Comparison of ENCODE assay signal across 29 cellular contexts in genomic region chr3:96354742-96355141, GRCh38.
DNase-seq lines count a peak whose midpoint lies in the region; ATAC-seq and TF ChIP-seq lines count a peak whose summit lies in the region.
"Had no signal": no experiment of that assay in that cellular context is flagged by ENCODE, and none has a peak within 500 bp of the region (broad histone marks: within the 10 kb centered on the region; RNA-seq: fewer than 3 reads in every experiment).

No MANE protein-coding gene starts in this region.

- H3K4me1 ChIP-seq in psoas muscle = no peaks in the 10 kb centered on the region
- H3K4me1 ChIP-seq: BE2C, vagina had no signal

- H3K9me3 ChIP-seq in psoas muscle = no peaks in the 10 kb centered on the region
- H3K9me3 ChIP-seq: BE2C, vagina had no signal

- no peaks in the 10 kb centered on the region for H3K27me3 ChIP-seq in psoas muscle (ENCODE audit: insufficient read depth in 3 of 3, low read length in 2 of 3)
- H3K27me3 ChIP-seq: BE2C, hepatocyte, vagina had no signal

- H3K27ac Mint-ChIP-seq in stimulated activated memory B cell treated with anti-CD40 and anti-IgM and Interleukin-4, amounts not matched to agents 10 μg/mL and 1 μg/mL and 100 μg/mL, for 72 hours = no peak overlapping the region
- H3K27ac Mint-ChIP-seq: activated naive CD4-positive, alpha-beta T cell treated with anti-CD3 and anti-CD28 coated beads, Interleukin-2, amount 50 U/mL, for 24 hours; naive B cell had no signal

- DNase-seq in HCEC 1CT (peak; percentile 42), RPMI7951 (ENCODE audit: low read depth) (peak; percentile 2), choroid plexus epithelial cell (ENCODE audit: low read depth) (peak; percentile 2), kidney glomerular epithelial cell (lab: John Stamatoyannopoulos, UW) (peak; percentile 49), NCI-H510A (lab: John Stamatoyannopoulos, UW) (no peak), psoas muscle (no peak)
- no peak for DNase-seq in activated effector memory CD4-positive, alpha-beta T cell treated with anti-CD3 and anti-CD28 coated beads, Interleukin-2, amount 50 U/mL, for 16 hours
- DNase-seq: activated CD4-positive, alpha-beta T cell treated with anti-CD3 and anti-CD28 coated beads, Interleukin-2, amount 50 U/mL, for 4 hours; activated CD4-positive, CD25-positive, alpha-beta regulatory T cell; activated CD8-positive, alpha-beta memory T cell treated with anti-CD3 and anti-CD28 coated beads, Interleukin-2, amount 50 U/mL, for 4 hours; anterior cingulate cortex; BE2C; cerebellar nuclear complex; effector CD8-positive, alpha-beta T cell; foreskin fibroblast; GOT3; IMR-90; naive B cell; NCI-H1092; NCI-H187; NCI-H748 treated with DMSO at 0.1 percent for 48 hours; nucleus accumbens; stimulated activated naive CD4-positive, alpha-beta T cell treated with Interleukin-2 at 50 U/mL for 16 hours; T-helper 1 cell had no signal

- H3K27ac ChIP-seq in psoas muscle = no peak overlapping the region
- H3K27ac ChIP-seq: hepatocyte, HL-60, vagina had no signal

- H3K9me3 Mint-ChIP-seq in stimulated activated memory B cell treated with anti-CD40 and anti-IgM and Interleukin-4, amounts not matched to agents 10 μg/mL and 1 μg/mL and 100 μg/mL, for 72 hours = peaks cover 5% of the 10 kb centered on the region

- TF ChIP-seq CTCF in choroid plexus epithelial cell (conservative IDR thresholded peaks at IDR 0.05; ENCODE audit: low read depth, low read length) (no peak), psoas muscle (IDR thresholded peaks at IDR 0.05) (no peak)

- no peaks in the 10 kb centered on the region for H3K27me3 Mint-ChIP-seq in stimulated activated memory B cell treated with anti-CD40 and anti-IgM and Interleukin-4, amounts not matched to agents 10 μg/mL and 1 μg/mL and 100 μg/mL, for 72 hours
- H3K27me3 Mint-ChIP-seq: activated naive CD4-positive, alpha-beta T cell treated with anti-CD3 and anti-CD28 coated beads, Interleukin-2, amount 50 U/mL, for 24 hours; naive B cell had no signal

- H3K4me1 Mint-ChIP-seq in stimulated activated memory B cell treated with anti-CD40 and anti-IgM and Interleukin-4, amounts not matched to agents 10 μg/mL and 1 μg/mL and 100 μg/mL, for 72 hours = no peaks in the 10 kb centered on the region
- H3K4me1 Mint-ChIP-seq: activated naive CD4-positive, alpha-beta T cell treated with anti-CD3 and anti-CD28 coated beads, Interleukin-2, amount 50 U/mL, for 24 hours; naive B cell had no signal

- no peak overlapping the region for H3K4me3 Mint-ChIP-seq in stimulated activated memory B cell treated with anti-CD40 and anti-IgM and Interleukin-4, amounts not matched to agents 10 μg/mL and 1 μg/mL and 100 μg/mL, for 72 hours
- H3K4me3 Mint-ChIP-seq: activated naive CD4-positive, alpha-beta T cell treated with anti-CD3 and anti-CD28 coated beads, Interleukin-2, amount 50 U/mL, for 24 hours; naive B cell had no signal

- intact Hi-C loops in psoas muscle (cut with DNase I) = no loop called here

- no peaks in the 10 kb centered on the region for H3K36me3 Mint-ChIP-seq in stimulated activated memory B cell treated with anti-CD40 and anti-IgM and Interleukin-4, amounts not matched to agents 10 μg/mL and 1 μg/mL and 100 μg/mL, for 72 hours
- H3K36me3 Mint-ChIP-seq: activated naive CD4-positive, alpha-beta T cell treated with anti-CD3 and anti-CD28 coated beads, Interleukin-2, amount 50 U/mL, for 24 hours; naive B cell had no signal

- H3K4me3 ChIP-seq in choroid plexus epithelial cell (ENCODE audit: low read depth, low read length) (no peak overlapping the region), psoas muscle (no peak overlapping the region)
- H3K4me3 ChIP-seq: hepatocyte, vagina had no signal

- ATAC-seq in psoas muscle = no peak
- ATAC-seq in stimulated activated memory B cell treated with anti-CD40 and anti-IgM and Interleukin-4, amounts not matched to agents 10 μg/mL and 1 μg/mL and 100 μg/mL, for 72 hours = no peak

- H3K36me3 ChIP-seq in psoas muscle (ENCODE audit: insufficient read depth in 1 of 2, low read depth in 1 of 2) = no peaks in the 10 kb centered on the region
- H3K36me3 ChIP-seq: BE2C, vagina had no signal

Comparison
In these comparisons a context has a peak if more than half of its experiments do, and no peak if none do; other contexts are left out.
1. DNase-seq: peak in HCEC 1CT (single experiment), RPMI7951 (single experiment), choroid plexus epithelial cell (single experiment) and kidney glomerular epithelial cell (single experiment); none in NCI-H510A (single experiment), activated effector memory CD4-positive, alpha-beta T cell treated with anti-CD3 and anti-CD28 coated beads, Interleukin-2, amount 50 U/mL, for 16 hours (single experiment) and psoas muscle (0 of 2).